Comparison of ENCODE assay signal across 16 cellular contexts in genomic region chr4:114226968-114227760, GRCh38.
DNase-seq lines count a peak whose midpoint lies in the region; ATAC-seq, FAIRE-seq and TF ChIP-seq lines count a peak whose summit lies in the region.
"Had no signal": no experiment of that assay in that cellular context is flagged by ENCODE, and none has a peak within 500 bp of the region (broad histone marks: within the 10 kb centered on the region; RNA-seq: fewer than 3 reads in every experiment).

No MANE protein-coding gene starts in this region.

- H4K5ac ChIP-seq in H1 (ENCODE audit: insufficient read length, low read depth, low read length): no peak overlapping the region

- no peak overlapping the region for H3K14ac ChIP-seq in H1 (ENCODE audit: insufficient read length)

- H3K4me1 ChIP-seq in H1 (replicated peaks in 1 of 4; ENCODE audit: control insufficient read depth in 3 of 4, insufficient read depth in 4 of 4, low read length in 3 of 4) (peaks cover 0 to 5% (median 1%) of the 10 kb centered on the region in 4 experiments; a peak in 1 of 7 replicates), PC-9 (replicated peaks; ENCODE audit: insufficient read depth) (no peaks in the 10 kb centered on the region)

- BruUV-seq in PC-9 (replicated peaks; lab: Mats Ljungman, UMichigan): no TSS peak

- no peak for TF ChIP-seq POLR2A in H1 (IDR thresholded peaks at IDR 0.05; ENCODE audit: control extremely low read depth in 1 of 2, low read depth in 2 of 2, low read length in 2 of 2)

- no peak overlapping the region for H2BK20ac ChIP-seq in H1 (ENCODE audit: low read length)

- H3K23me2 ChIP-seq in H1 (ENCODE audit: low read depth, low read length): no peaks in the 10 kb centered on the region; the same call in 1 of the 2 replicates

- H2AK5ac ChIP-seq in H1 (ENCODE audit: low read depth, low read length): no peak overlapping the region

- no peak overlapping the region for H2BK5ac ChIP-seq in H1 (ENCODE audit: low read depth, low read length)

- no peak overlapping the region for H3K27ac ChIP-seq in H1 (ENCODE audit: low read depth, low read length)
- H3K27ac ChIP-seq in PC-9: no peak overlapping the region

- H4K20me1 ChIP-seq in H1 (replicated peaks in 1 of 2; ENCODE audit: control insufficient read depth in 1 of 2, insufficient read depth in 2 of 2, low read length in 2 of 2) (no peaks in the 10 kb centered on the region), PC-9 (ENCODE audit: insufficient read depth) (no peaks in the 10 kb centered on the region)

- H2AFZ ChIP-seq in H1 (ENCODE audit: low read length): 0 out of 2 replicates have a peak overlapping the region, but pooled peaks have one; percentile 17
- H2AFZ ChIP-seq in PC-9: no peak overlapping the region

- H3K4me3 ChIP-seq in H1 (ENCODE audit: extremely low read depth in 1 of 4, insufficient read depth in 2 of 4, low read depth in 3 of 4, low read length in 4 of 4): no peak overlapping the region
- H3K4me3 ChIP-seq in PC-9: no peak overlapping the region

- FAIRE-seq in H1 (lab: Jason Lieb, UNC): no peak

- H4K91ac ChIP-seq in H1 (replicated peaks; ENCODE audit: insufficient read length, low read length): no peak overlapping the region

- intact Hi-C loops in PC-9 (cut with micrococcal nuclease; ENCODE audit: unreplicated experiment): no loop called here

- no peak overlapping the region for H3K18ac ChIP-seq in H1 (ENCODE audit: extremely low read depth, low read length)

- no peak for TF ChIP-seq EP300 in H1 (IDR thresholded peaks at IDR 0.05; ENCODE audit: borderline replicate concordance in 1 of 2, low read depth in 2 of 2, low read length in 2 of 2)

- H3K79me2 ChIP-seq in H1 (ENCODE audit: control insufficient read depth in 1 of 2, insufficient read depth in 2 of 2, low read length in 2 of 2): no peaks in the 10 kb centered on the region
- no peaks in the 10 kb centered on the region for H3K79me2 ChIP-seq in PC-9 (ENCODE audit: low read depth)

- H4K8ac ChIP-seq in H1 (ENCODE audit: extremely low read depth, insufficient read depth, low read length): no peak overlapping the region

- no peaks in the 10 kb centered on the region for H3K9me3 ChIP-seq in H1 (ENCODE audit: insufficient read depth in 2 of 2, low read depth in 1 of 2, low read length in 1 of 2)
- H3K9me3 ChIP-seq in PC-9 (ENCODE audit: insufficient read depth, low read depth): no peaks in the 10 kb centered on the region

- WGBS in H1 (ENCODE audit: extremely low coverage in 1 of 2, insufficient coverage in 1 of 2, insufficient read length in 1 of 2, insufficient replicate concordance in 2 of 2, low coverage in 1 of 2, low lambda C conversion rate in 2 of 2, missing lambda C conversion rate in 1 of 2), 2 experiments: 85% methylated on average over 7 of the region's 7 CpGs; no CpG with 5 or more reads in 1 of the 2 experiments

- no peak overlapping the region for H2BK15ac ChIP-seq in H1 (ENCODE audit: low read length)

- CTCF ChIA-PET in H1 (lab: Charles Lee; ENCODE audit: partially characterized antibody): interaction anchor here (0.7 kb wide), 1 partner anchor 151 kb away, joined by 4 read pairs; no protein-coding TSS in a partner anchor
- CTCF ChIA-PET in PC-9 (lab: Charles Lee): no interaction called here

- H3K23ac ChIP-seq in H1 (ENCODE audit: insufficient read length): no peak overlapping the region

- peak; percentile 97 for ATAC-seq in GM18508 (IDR thresholded peaks at IDR 0.05; ENCODE audit: insufficient read depth, unreplicated experiment)
- peak; percentile 98 for ATAC-seq in GM21381 (IDR thresholded peaks at IDR 0.05; ENCODE audit: unreplicated experiment)
- ATAC-seq in HG03095 (IDR thresholded peaks at IDR 0.05; ENCODE audit: unreplicated experiment): peak; percentile 78
- no peak for ATAC-seq in HG03196 (IDR thresholded peaks at IDR 0.05; ENCODE audit: unreplicated experiment)

- H2BK120ac ChIP-seq in H1 (replicated peaks; ENCODE audit: low read depth, low read length): no peak overlapping the region

- no peaks in the 10 kb centered on the region for H3K9me2 ChIP-seq in PC-9 (ENCODE audit: insufficient read depth)

- H3K56ac ChIP-seq in H1 (replicated peaks; ENCODE audit: insufficient read length, low read depth, low read length): no peak overlapping the region

- no peak overlapping the region for H3K4me2 ChIP-seq in H1 (ENCODE audit: insufficient read depth in 1 of 2, low read depth in 2 of 2, low read length in 2 of 2)
- no peak overlapping the region for H3K4me2 ChIP-seq in PC-9

- H3K27me3 ChIP-seq in H1 (replicated peaks in 1 of 4; ENCODE audit: control insufficient read depth in 3 of 4, extremely low read depth in 1 of 4, insufficient read depth in 3 of 4, low read length in 3 of 4) (no peaks in the 10 kb centered on the region), PC-9 (ENCODE audit: insufficient read depth, low read depth) (no peaks in the 10 kb centered on the region)

- TF ChIP-seq RAD21 in H1 (IDR thresholded peaks at IDR 0.05 in 1 of 2, conservative IDR thresholded peaks at IDR 0.05 in 1 of 2; ENCODE audit: low read depth in 2 of 2, low read length in 2 of 2): no peak

- H3K9ac ChIP-seq in H1 (replicated peaks in 1 of 4; ENCODE audit: extremely low read depth in 1 of 4, low read depth in 3 of 4, low read length in 3 of 4): no peak overlapping the region

- DNase-seq in H1 (ENCODE audit: low read depth in 1 of 2, low spot score in 2 of 2) (no peak), DMS79 (lab: John Stamatoyannopoulos, UW) (no peak), PC-9 (no peak), NCI-H2107 treated with DMSO at 0.1 percent for 48 hours (lab: John Stamatoyannopoulos, UW; ENCODE audit: unreplicated experiment) (no peak)
- DNase-seq: activated CD4-positive, alpha-beta memory T cell treated with anti-CD3 and anti-CD28 coated beads, Interleukin-2, amount 10 ng/mL, durations not matched to agents 7 days and 5 days; activated naive CD4-positive, alpha-beta T cell treated with anti-CD3 and anti-CD28 coated beads, Interleukin-2, amount 10 ng/mL, durations not matched to agents 7 days and 5 days; caudate nucleus; erythroblast; mesendoderm; NCI-H1417; NCI-H510A treated with DMSO at 0.1 percent for 48 hours; T-helper 9 cell had no signal

- H2BK12ac ChIP-seq in H1 (ENCODE audit: low read depth, low read length): no peak overlapping the region

- no peaks in the 10 kb centered on the region for H3F3A ChIP-seq in PC-9 (ENCODE audit: insufficient read depth, low read depth)

- POLR2A ChIA-PET in H1 (lab: Charles Lee; ENCODE audit: partially characterized antibody): no interaction called here
- POLR2A ChIA-PET in PC-9 (lab: Charles Lee; ENCODE audit: unreplicated experiment): no interaction called here

- H3K4ac ChIP-seq in H1 (replicated peaks; ENCODE audit: insufficient read length, low read depth, low read length): no peak overlapping the region

- H3K36me3 ChIP-seq in H1 (ENCODE audit: control insufficient read depth in 2 of 4, insufficient read depth in 4 of 4, low read length in 3 of 4) (no peaks in the 10 kb centered on the region), PC-9 (ENCODE audit: low read depth) (no peaks in the 10 kb centered on the region)

- no peaks in the 10 kb centered on the region for H3K79me1 ChIP-seq in H1 (ENCODE audit: low read depth, low read length)

- TF ChIP-seq CTCF in H1 (IDR thresholded peaks at IDR 0.05; ENCODE audit: control extremely low read depth in 1 of 3, insufficient read depth in 1 of 3, low read depth in 1 of 3, low read length in 3 of 3) (no peak), PC-9 (conservative IDR thresholded peaks at IDR 0.05) (no peak)

TF ChIP-seq in H1, 55 proteins besides CTCF, POLR2A, EP300 and RAD21:
- no peak for TF ChIP-seq POU5F1 (IDR thresholded peaks at IDR 0.05; ENCODE audit: low read depth, low read length)
- TF ChIP-seq CTBP2 (IDR thresholded peaks at IDR 0.05; ENCODE audit: borderline replicate concordance, insufficient read depth, insufficient read length, low read length): no peak
- no peak for TF ChIP-seq TBP (IDR thresholded peaks at IDR 0.05; ENCODE audit: low read depth, low read length)
- no peak for TF ChIP-seq CBX8 (IDR thresholded peaks at IDR 0.05; ENCODE audit: borderline replicate concordance, low read depth, low read length)
- TF ChIP-seq EZH2 (IDR thresholded peaks at IDR 0.05; ENCODE audit: low read depth, low read length, severe bottlenecking): no peak
- no peak for TF ChIP-seq ASH2L (IDR thresholded peaks at IDR 0.05; ENCODE audit: low read length)
- TF ChIP-seq GABPA (IDR thresholded peaks at IDR 0.05; ENCODE audit: borderline replicate concordance, insufficient read depth, low read length): no peak
- TF ChIP-seq GTF2F1 (IDR thresholded peaks at IDR 0.05; ENCODE audit: borderline replicate concordance, low read depth, low read length): no peak
- TF ChIP-seq SAP30 (IDR thresholded peaks at IDR 0.05; ENCODE audit: insufficient read depth, insufficient replicate concordance, low read length): no peak
- no peak for TF ChIP-seq MAFK (IDR thresholded peaks at IDR 0.05; ENCODE audit: low read depth, low read length)
- TF ChIP-seq CBX5 (IDR thresholded peaks at IDR 0.05; ENCODE audit: low read depth, low read length): no peak
- no peak for TF ChIP-seq NANOG (IDR thresholded peaks at IDR 0.05; ENCODE audit: insufficient read depth, low read depth, low read length, poor library complexity, severe bottlenecking)
- TF ChIP-seq CHD2 (IDR thresholded peaks at IDR 0.05; ENCODE audit: low read length): no peak
- TF ChIP-seq, protein P1, sequence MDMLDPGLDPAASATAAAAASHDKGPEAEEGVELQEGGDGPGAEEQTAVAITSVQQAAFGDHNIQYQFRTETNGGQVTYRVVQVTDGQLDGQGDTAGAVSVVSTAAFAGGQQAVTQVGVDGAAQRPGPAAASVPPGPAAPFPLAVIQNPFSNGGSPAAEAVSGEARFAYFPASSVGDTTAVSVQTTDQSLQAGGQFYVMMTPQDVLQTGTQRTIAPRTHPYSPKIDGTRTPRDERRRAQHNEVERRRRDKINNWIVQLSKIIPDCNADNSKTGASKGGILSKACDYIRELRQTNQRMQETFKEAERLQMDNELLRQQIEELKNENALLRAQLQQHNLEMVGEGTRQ (IDR thresholded peaks at IDR 0.05; ENCODE audit: low read length): no peak
- no peak for TF ChIP-seq RXRA (IDR thresholded peaks at IDR 0.05; ENCODE audit: insufficient read depth, low read depth, low read length)
- no peak for TF ChIP-seq EGR1 (IDR thresholded peaks at IDR 0.05; ENCODE audit: borderline replicate concordance, low read depth, low read length)
- TF ChIP-seq RFX5 (IDR thresholded peaks at IDR 0.05; ENCODE audit: borderline replicate concordance, low read depth, low read length): no peak
- no peak for TF ChIP-seq BACH1 (IDR thresholded peaks at IDR 0.05; ENCODE audit: low read length)
- no peak for TF ChIP-seq HDAC6 (IDR thresholded peaks at IDR 0.05; ENCODE audit: low read depth, low read length)
- TF ChIP-seq SIX5 (IDR thresholded peaks at IDR 0.05; ENCODE audit: low read depth, low read length): no peak
